ENCODE assay signal across 23 cellular contexts in the genomic region with DNA sequence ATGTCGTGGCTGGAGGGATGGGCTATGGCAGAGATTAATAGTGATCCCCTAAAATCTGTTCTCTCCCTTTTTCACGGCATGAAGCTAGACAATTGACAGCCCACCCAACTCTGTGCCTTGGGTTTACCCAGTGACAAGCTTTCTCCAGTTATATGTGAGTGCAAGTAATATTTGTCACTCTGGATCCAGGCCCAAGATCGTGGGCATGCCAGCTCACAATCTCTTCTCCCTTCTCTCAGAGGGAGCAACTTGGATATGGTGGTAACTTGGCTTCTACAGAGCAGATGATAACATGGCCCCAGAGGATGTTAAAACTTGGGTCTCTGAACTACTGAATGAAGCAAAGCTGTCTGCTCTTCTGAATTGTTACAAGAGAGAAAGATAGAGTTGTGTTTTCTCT. TPM values are rescaled to one million over a fixed set of nuclear protein-coding genes. Genes with fewer than 3 reads are reported as not detected.
"Had no signal": no experiment of that assay in that cellular context is flagged by ENCODE, and none has a peak within 500 bp of the region (broad histone marks: within the 10 kb centered on the region; RNA-seq: fewer than 3 reads in every experiment).

No MANE protein-coding gene starts in this region.

- H3K27ac ChIP-seq: breast epithelium, esophagus muscularis mucosa, foreskin keratinocyte, pancreas, psoas muscle, testis had no signal

- H3K4me3 ChIP-seq: breast epithelium, esophagus muscularis mucosa, pancreas, psoas muscle, testis, vagina had no signal

- DNase-seq: activated B cell treated with CpG ODN at 0.5 μM for 24 hours; activated CD4-positive, alpha-beta T cell treated with anti-CD3 and anti-CD28 coated beads for 36 hours; activated effector memory CD4-positive, alpha-beta T cell treated with Interleukin-2 at 50 U/mL for 16 hours; activated naive CD4-positive, alpha-beta T cell treated with Interleukin-2 at 50 U/mL for 16 hours; dermis blood vessel endothelial cell; effector CD4-positive, alpha-beta T cell; foreskin keratinocyte; left colon; mammary epithelial cell; naive B cell; nephron progenitor cell; nucleus accumbens; pancreas; psoas muscle; stimulated activated CD4-positive, alpha-beta T cell treated with anti-CD3 and anti-CD28 coated beads, Interleukin-12 subunit alpha, Interleukin-12 subunit beta, amount 100 ng/mL, for 4 hours; stimulated activated CD4-positive, alpha-beta T cell treated with anti-CD3 and anti-CD28 coated beads, Interleukin-4, amount 100 ng/mL, for 1 hour; stimulated activated naive CD8-positive, alpha-beta T cell treated with anti-CD3 and anti-CD28 coated beads, Interleukin-15, Interleukin-2, amounts not matched to agents 100 U/mL and 50 U/mL, for 24 hours; T-helper 1 cell; testis had no signal

- H3K27me3 ChIP-seq: breast epithelium, esophagus muscularis mucosa, pancreas, testis, vagina had no signal

- H3K9me3 ChIP-seq: esophagus muscularis mucosa, pancreas, testis, vagina had no signal

- H3K36me3 ChIP-seq: breast epithelium, esophagus muscularis mucosa, pancreas, vagina had no signal

- ATAC-seq: activated CD4-positive, alpha-beta T cell treated with anti-CD3 and anti-CD28 coated beads for 36 hours; foreskin keratinocyte; left colon; pancreas; psoas muscle; stimulated activated naive CD8-positive, alpha-beta T cell treated with anti-CD3 and anti-CD28 coated beads, Interleukin-15, Interleukin-2, amounts not matched to agents 100 U/mL and 50 U/mL, for 24 hours had no signal

- H3K4me1 ChIP-seq: breast epithelium, foreskin keratinocyte, pancreas, psoas muscle, testis had no signal

- FAIRE-seq: keratinocyte, pancreas had no signal

RNA-seq across cellular contexts. Expression of a gene that starts 20.8 kb away (rescaled TPM):
- total RNA-seq: activated B cell treated with CpG ODN at 0.5 μM for 24 hours, foreskin keratinocyte, mammary epithelial cell had no signal
- polyA plus RNA-seq: foreskin keratinocyte, mammary epithelial cell had no signal
